Comparison of ENCODE assay signal across 14 cellular contexts in genomic region chr22:37753746-37754145, GRCh38. TPM values are rescaled to one million over a fixed set of nuclear protein-coding genes. Genes with fewer than 3 reads are reported as not detected.
A peak's percentile ranks its signal among the peaks of the same experiment; 100 is the strongest.
DNase-seq lines count a peak whose midpoint lies in the region; ATAC-seq and TF ChIP-seq lines count a peak whose summit lies in the region.
"Had no signal": no experiment of that assay in that cellular context is flagged by ENCODE, and none has a peak within 500 bp of the region (broad histone marks: within the 10 kb centered on the region; RNA-seq: fewer than 3 reads in every experiment).

No MANE protein-coding gene starts in this region.

- H3K27me3 ChIP-seq in HCT116 (ENCODE audit: insufficient read depth, low read length) (no peaks in the 10 kb centered on the region), adipocyte (replicated peaks; ENCODE audit: control insufficient read depth, insufficient read depth, low read length) (no peaks in the 10 kb centered on the region), left ventricle myocardium inferior (ENCODE audit: low read depth) (no peaks in the 10 kb centered on the region), stomach (no peaks in the 10 kb centered on the region)
- H3K27me3 ChIP-seq: neutrophil had no signal

- H3K4me1 ChIP-seq in HCT116 (ENCODE audit: control insufficient read depth in 1 of 2, insufficient read depth in 2 of 2, low read length in 2 of 2): peaks cover 54 to 77% of the 10 kb centered on the region in 2 experiments
- peaks cover 54% of the 10 kb centered on the region for H3K4me1 ChIP-seq in adipocyte (ENCODE audit: control insufficient read depth, insufficient read depth, low read length)
- H3K4me1 ChIP-seq in left ventricle myocardium inferior: peaks cover 81% of the 10 kb centered on the region
- peaks cover 52 to 62% (median 59%) of the 10 kb centered on the region in 4 donors for H3K4me1 ChIP-seq in stomach

- no peak for ATAC-seq in HCT116
- ATAC-seq in GM19035 (IDR thresholded peaks at IDR 0.05; ENCODE audit: unreplicated experiment): no peak
- ATAC-seq: T-cell had no signal

- peak overlapping the region; percentile 98 for H3K27ac ChIP-seq in HCT116 (ENCODE audit: low read depth, low read length)
- H3K27ac ChIP-seq in left ventricle myocardium inferior (replicated peaks): peak overlapping the region; percentile 100
- H3K27ac ChIP-seq in stomach: peak overlapping the region; percentile 84 to 97 (median 95)

- no peaks in the 10 kb centered on the region for H3K9me2 ChIP-seq in HCT116 (ENCODE audit: insufficient read depth)

- RAD21 ChIA-PET in HCT116 (lab: Charles Lee; ENCODE audit: low non-redundant PET in 1 of 2, low total read pairs in 2 of 2, uncharacterized antibody in 2 of 2, unreplicated experiment in 2 of 2): interaction anchor here in 1 of 2 experiments (2.1 kb wide), 1 partner anchor 28 kb away, joined by 14 read pairs; no protein-coding TSS in a partner anchor

- POLR2A ChIA-PET in HCT116 (lab: Charles Lee): interaction anchor here (2.1 kb wide), 1 partner anchor 54 kb away, joined by 10 read pairs; the partner anchor contains the start of gene GCAT
- POLR2A ChIA-PET in activated CD4-positive, alpha-beta T cell treated with anti-CD3 and anti-CD28 coated beads, Interleukin-2, amount 10 ng/mL, durations not matched to agents 7 days and 5 days (lab: Charles Lee): no interaction called here

- no peak for DNase-seq in HCT116 (ENCODE audit: low read depth, low spot score)
- peak; percentile 57 for DNase-seq in adipocyte (ENCODE audit: low read depth)
- DNase-seq in left ventricle myocardium inferior: peak; percentile 44
- DNase-seq in stomach: no peak
- no peak for DNase-seq in NCI-H69 (lab: John Stamatoyannopoulos, UW)
- no peak for DNase-seq in activated CD4-positive, CD25-positive, alpha-beta regulatory T cell treated with anti-CD3 and anti-CD28 coated beads, Interleukin-2, amount 50 U/mL, for 72 hours
- DNase-seq in activated CD4-positive, alpha-beta T cell treated with anti-CD3 and anti-CD28 coated beads, Interleukin-2, amount 10 ng/mL, durations not matched to agents 7 days and 5 days: no peak
- DNase-seq: activated CD4-positive, CD25-positive, alpha-beta regulatory T cell; activated T-cell treated with anti-CD3 and anti-CD28 coated beads, Interleukin-2, amount 50 U/mL, for 1 hour; glutamatergic neuron; NCI-H2171; T-cell had no signal

- H3K27me3 Mint-ChIP-seq in activated CD4-positive, alpha-beta T cell treated with anti-CD3 and anti-CD28 coated beads, Interleukin-2, amount 10 ng/mL, durations not matched to agents 7 days and 5 days: no peaks in the 10 kb centered on the region
- H3K27me3 Mint-ChIP-seq: T-cell had no signal

- no peak overlapping the region for H2AFZ ChIP-seq in HCT116 (ENCODE audit: low read depth, low read length, poor library complexity, severe bottlenecking)

- no peaks in the 10 kb centered on the region for H4K20me1 ChIP-seq in HCT116 (ENCODE audit: insufficient read depth)

- H3K9me3 Mint-ChIP-seq in activated CD4-positive, alpha-beta T cell treated with anti-CD3 and anti-CD28 coated beads, Interleukin-2, amount 10 ng/mL, durations not matched to agents 7 days and 5 days: no peaks in the 10 kb centered on the region
- H3K9me3 Mint-ChIP-seq: T-cell had no signal

- peaks cover 83% of the 10 kb centered on the region for H3K79me2 ChIP-seq in HCT116 (ENCODE audit: insufficient read depth, low read length)

- no peak for TF ChIP-seq POLR2A in HCT116 (IDR thresholded peaks at IDR 0.05; ENCODE audit: borderline replicate concordance, extremely low read depth, insufficient read depth, insufficient read length)
- no peak for TF ChIP-seq POLR2A in stomach (IDR thresholded peaks at IDR 0.05)

- peak overlapping the region; percentile 100 for H3K4me2 ChIP-seq in HCT116 (ENCODE audit: low read length)

- 57 to 81% (median 69%) methylated on average over 4 to 10 of the region's 10 CpGs for WGBS in stomach, 5 donors

- TF ChIP-seq RAD21 in HCT116 (IDR thresholded peaks at IDR 0.05; ENCODE audit: low read depth): no peak

- H3K36me3 ChIP-seq in HCT116 (ENCODE audit: control insufficient read depth in 1 of 2, insufficient read depth in 2 of 2, low read length in 2 of 2): peaks cover 25 to 54% of the 10 kb centered on the region in 2 experiments; a peak in 3 of 4 replicates
- H3K36me3 ChIP-seq in adipocyte (ENCODE audit: control insufficient read depth, insufficient read depth, low read length, severe bottlenecking): peaks cover 42% of the 10 kb centered on the region
- peaks cover 45% of the 10 kb centered on the region for H3K36me3 ChIP-seq in left ventricle myocardium inferior
- H3K36me3 ChIP-seq in stomach: peaks cover 40 to 60% (median 49%) of the 10 kb centered on the region in 4 donors

- H3K9me3 ChIP-seq in HCT116 (ENCODE audit: control insufficient read depth in 1 of 2, insufficient read depth in 1 of 2, low read depth in 1 of 2, low read length in 2 of 2) (no peaks in the 10 kb centered on the region), adipocyte (ENCODE audit: control insufficient read depth, low read length) (no peaks in the 10 kb centered on the region), left ventricle myocardium inferior (replicated peaks) (no peaks in the 10 kb centered on the region), stomach (no peaks in the 10 kb centered on the region)
- H3K9me3 ChIP-seq: neutrophil had no signal

- BruUV-seq in HCT116 (replicated peaks; lab: Mats Ljungman, UMichigan): no TSS peak

- peaks cover 10% of the 10 kb centered on the region for H3K36me3 Mint-ChIP-seq in activated CD4-positive, alpha-beta T cell treated with anti-CD3 and anti-CD28 coated beads, Interleukin-2, amount 10 ng/mL, durations not matched to agents 7 days and 5 days (ENCODE audit: low read depth)

- no peak overlapping the region for H3K27ac Mint-ChIP-seq in activated CD4-positive, alpha-beta T cell treated with anti-CD3 and anti-CD28 coated beads, Interleukin-2, amount 10 ng/mL, durations not matched to agents 7 days and 5 days
- H3K27ac Mint-ChIP-seq: T-cell had no signal

- H3K4me1 Mint-ChIP-seq in activated CD4-positive, alpha-beta T cell treated with anti-CD3 and anti-CD28 coated beads, Interleukin-2, amount 10 ng/mL, durations not matched to agents 7 days and 5 days: peaks cover 8% of the 10 kb centered on the region

- TF ChIP-seq CTCF in HCT116 (IDR thresholded peaks at IDR 0.05 in 2 of 3, conservative IDR thresholded peaks at IDR 0.05 in 1 of 3; ENCODE audit: borderline replicate concordance in 1 of 3, insufficient read depth in 1 of 3, low read depth in 2 of 3, low read length in 2 of 3) (no peak), left ventricle myocardium inferior (IDR thresholded peaks at IDR 0.05; ENCODE audit: borderline replicate concordance) (no peak), stomach (IDR thresholded peaks at IDR 0.05) (no peak)

- no peak overlapping the region for H3K4me3 Mint-ChIP-seq in activated CD4-positive, alpha-beta T cell treated with anti-CD3 and anti-CD28 coated beads, Interleukin-2, amount 10 ng/mL, durations not matched to agents 7 days and 5 days
- H3K4me3 Mint-ChIP-seq: T-cell had no signal

- CTCF ChIA-PET in HCT116 (lab: Charles Lee): interaction anchor here (2.4 kb wide), 1 partner anchor 29 kb away, joined by 16 read pairs; no protein-coding TSS in a partner anchor
- CTCF ChIA-PET in activated CD4-positive, alpha-beta T cell treated with anti-CD3 and anti-CD28 coated beads, Interleukin-2, amount 10 ng/mL, durations not matched to agents 7 days and 5 days (lab: Charles Lee): no interaction called here

- intact Hi-C loops in HCT116 (cut with micrococcal nuclease): loop anchor here (2.0 kb wide), 2 partner anchors 23 to 31 kb away; no protein-coding TSS in a partner anchor
- intact Hi-C loops in left ventricle myocardium inferior (cut with micrococcal nuclease): no loop called here
- intact Hi-C loops in stomach (cut with DNase I; ENCODE audit: low total_unique reads): no loop called here

- TF ChIP-seq EP300 in stomach (IDR thresholded peaks at IDR 0.05): no peak

- H3K4me3 ChIP-seq in HCT116 (replicated peaks in 1 of 2; ENCODE audit: low read depth in 1 of 2, low read length in 2 of 2) (peak overlapping the region in 1 of 2 experiments; percentile 98; a peak in 1 of 4 replicates), adipocyte (ENCODE audit: low read length) (peak overlapping the region; percentile 50), left ventricle myocardium inferior (no peak overlapping the region), stomach (no peak overlapping the region)

- H3K9ac ChIP-seq in HCT116 (ENCODE audit: low read length) (peak overlapping the region; percentile 99), adipocyte (ENCODE audit: low read length) (peak overlapping the region; percentile 54)

TF ChIP-seq in HCT116, 20 proteins besides CTCF, POLR2A, EP300 and RAD21:
- TF ChIP-seq ELF1 (IDR thresholded peaks at IDR 0.05; ENCODE audit: borderline replicate concordance, low read depth): no peak
- peak; percentile 48; the same call in 1 of the 2 replicates for TF ChIP-seq POLR2AphosphoS5 (IDR thresholded peaks at IDR 0.05; ENCODE audit: low read depth, low read length)

RNA-seq across cellular contexts. Expression of gene GCAT, which starts 54.0 kb away (rescaled TPM):
- total RNA-seq in HCT116 (2021; ENCODE audit: unreplicated experiment): 88.7 TPM
- polyA plus RNA-seq in HCT116 (2012): 92.9 and 111 TPM in 2 replicates
- total RNA-seq in left ventricle myocardium inferior: 42.7 TPM
- total RNA-seq in stomach: 100 to 1,000 TPM in 2 of 5 donors, 10 to 100 TPM in 1, under 1 TPM in 1, not detected in 1; 0.45 to 158 (median 60.4) TPM
- polyA plus RNA-seq in stomach: 10 to 100 TPM; 18.2 to 27.2 (median 23.4) TPM
- 10 to 100 TPM; 10.4 to 12.0 TPM for total RNA-seq in activated CD4-positive, alpha-beta T cell treated with anti-CD3 and anti-CD28 coated beads, Interleukin-2, amount 10 ng/mL, durations not matched to agents 7 days and 5 days

RNA-seq across cellular contexts. Expression of gene TRIOBP, which starts 56.9 kb away (rescaled TPM):
- total RNA-seq in HCT116 (2021; ENCODE audit: unreplicated experiment) (244 TPM), left ventricle myocardium inferior (86.5 TPM), stomach (100 to 1,000 TPM in 2 of 5 donors, 10 to 100 TPM in 3; 70.0 to 355 (median 90.6) TPM)
- polyA plus RNA-seq in HCT116 (2012): 229 and 253 TPM in 2 replicates
- polyA plus RNA-seq in stomach: 10 to 100 TPM; 30.6 to 87.8 (median 70.2) TPM
- total RNA-seq in activated CD4-positive, alpha-beta T cell treated with anti-CD3 and anti-CD28 coated beads, Interleukin-2, amount 10 ng/mL, durations not matched to agents 7 days and 5 days: 10 to 100 TPM; 44.1 to 53.5 TPM

Comparison
In these comparisons a context has a peak if more than half of its experiments do, and no peak if none do; other contexts are left out.
1. DNase-seq: peak in adipocyte (single experiment) and left ventricle myocardium inferior (single experiment); none in HCT116 (single experiment), stomach (single experiment), NCI-H69 (single experiment), activated CD4-positive, CD25-positive, alpha-beta regulatory T cell treated with anti-CD3 and anti-CD28 coated beads, Interleukin-2, amount 50 U/mL, for 72 hours (single experiment) and activated CD4-positive, alpha-beta T cell treated with anti-CD3 and anti-CD28 coated beads, Interleukin-2, amount 10 ng/mL, durations not matched to agents 7 days and 5 days (single experiment).
2. Peak in every context shown above with its lines, with median percentiles within 50 percentile points of each other: H3K27ac ChIP-seq.